1 cellular context compared by ENCODE assay signal in genomic region chr2:74532222-74532621, GRCh38.
TF ChIP-seq lines count a peak whose summit lies in the region.

No MANE protein-coding gene starts in this region.

TF ChIP-seq in K562, 482 proteins besides CTCF, POLR2A, EP300 and RAD21:
- no peak for TF ChIP-seq PTRF (tag; IDR thresholded peaks at IDR 0.05)
- TF ChIP-seq EZH2 (IDR thresholded peaks at IDR 0.05; ENCODE audit: borderline replicate concordance, low read depth, low read length) = no peak
- no peak for TF ChIP-seq BRD4 (IDR thresholded peaks at IDR 0.05)
- TF ChIP-seq TFAP4 (CRISPR knock-in tag; IDR thresholded peaks at IDR 0.05; ENCODE audit: borderline replicate concordance) = no peak
- no peak for TF ChIP-seq IRF1 (CRISPR knock-in tag; IDR thresholded peaks at IDR 0.05; ENCODE audit: borderline replicate concordance)
- no peak for TF ChIP-seq SIX5 (IDR thresholded peaks at IDR 0.05; ENCODE audit: borderline replicate concordance in 1 of 2, insufficient read depth in 1 of 2, low read depth in 1 of 2, low read length in 2 of 2)
- TF ChIP-seq NFIC (IDR thresholded peaks at IDR 0.05) = no peak
- TF ChIP-seq ZNF318 (IDR thresholded peaks at IDR 0.05; ENCODE audit: borderline replicate concordance in 1 of 2, low read depth in 1 of 2) = no peak
- peak; percentile 67 for TF ChIP-seq MAFG (tag; conservative IDR thresholded peaks at IDR 0.05)
- TF ChIP-seq KAT7 (CRISPR knock-in tag; IDR thresholded peaks at IDR 0.05; ENCODE audit: borderline replicate concordance) = 0 out of 2 replicates have a peak, but pooled peaks have one; percentile 36
- TF ChIP-seq MAX (CRISPR knock-in tag; IDR thresholded peaks at IDR 0.05) = no peak
- no peak for TF ChIP-seq ZNF146 (CRISPR knock-in tag; IDR thresholded peaks at IDR 0.05; ENCODE audit: unreplicated experiment)
- no peak for TF ChIP-seq PKNOX1 (IDR thresholded peaks at IDR 0.05)
- TF ChIP-seq SAFB (IDR thresholded peaks at IDR 0.05; ENCODE audit: borderline replicate concordance, low read depth, low read length) = no peak
- TF ChIP-seq CHAMP1 (IDR thresholded peaks at IDR 0.05) = no peak
- TF ChIP-seq DEAF1 (CRISPR knock-in tag; IDR thresholded peaks at IDR 0.05) = peak; percentile 69; the same call in 1 of the 2 replicates
- no peak for TF ChIP-seq GATA2 (CRISPR knock-in tag; IDR thresholded peaks at IDR 0.05)
- TF ChIP-seq PURB (CRISPR knock-in tag; IDR thresholded peaks at IDR 0.05; ENCODE audit: low read depth) = no peak
- TF ChIP-seq ZNF3 (CRISPR knock-in tag; IDR thresholded peaks at IDR 0.05) = no peak
- TF ChIP-seq FOXA3 (CRISPR knock-in tag; conservative IDR thresholded peaks at IDR 0.05 in 1 of 2, IDR thresholded peaks at IDR 0.05 in 1 of 2) = peak in 1 of 2 experiments; percentile 42; a peak in 1 of 4 replicates
- no peak for TF ChIP-seq MCM3 (IDR thresholded peaks at IDR 0.05)
- TF ChIP-seq ZNF316 (IDR thresholded peaks at IDR 0.05) = peak; percentile 77
- TF ChIP-seq BRD9 (IDR thresholded peaks at IDR 0.05; ENCODE audit: low read depth, partially characterized antibody) = no peak
- TF ChIP-seq ZC3H8 (IDR thresholded peaks at IDR 0.05) = no peak
- TF ChIP-seq POLR2AphosphoS2 (IDR thresholded peaks at IDR 0.05; ENCODE audit: low read length) = no peak
- TF ChIP-seq ZNF830 (CRISPR knock-in tag; IDR thresholded peaks at IDR 0.05) = no peak
- TF ChIP-seq ETS1 (conservative IDR thresholded peaks at IDR 0.05; ENCODE audit: control insufficient read depth, low read depth, low read length) = no peak
- TF ChIP-seq C11orf30 (IDR thresholded peaks at IDR 0.05; ENCODE audit: low read depth) = peak; percentile 71
- no peak for TF ChIP-seq CBX5 (IDR thresholded peaks at IDR 0.05; ENCODE audit: borderline replicate concordance, low read depth)
- TF ChIP-seq SAP30 (IDR thresholded peaks at IDR 0.05; ENCODE audit: borderline replicate concordance, insufficient read depth, low read depth, low read length, poor library complexity, severe bottlenecking) = no peak
- no peak for TF ChIP-seq POLR3G (IDR thresholded peaks at IDR 0.05; ENCODE audit: extremely low read depth, insufficient read length, insufficient replicate concordance)
- TF ChIP-seq FOXJ2 (tag; IDR thresholded peaks at IDR 0.05) = no peak
